Comparison of ENCODE assay signal across 19 cellular contexts in genomic region chrX:151996329-151996728, GRCh38. TPM values are rescaled to one million over a fixed set of nuclear protein-coding genes. Genes with fewer than 3 reads are reported as not detected.
DNase-seq lines count a peak whose midpoint lies in the region; TF ChIP-seq lines count a peak whose summit lies in the region.
"Had no signal": no experiment of that assay in that cellular context is flagged by ENCODE, and none has a peak within 500 bp of the region (broad histone marks: within the 10 kb centered on the region; RNA-seq: fewer than 3 reads in every experiment).

No MANE protein-coding gene starts in this region.

- H3K27ac ChIP-seq in hepatocyte, result peak overlapping the region; percentile 64
- H3K27ac ChIP-seq in tibial nerve, result no peak overlapping the region
- H3K27ac ChIP-seq: 22Rv1, A549, C4-2B, HL-60 had no signal

- no peak for TF ChIP-seq POLR2A in tibial nerve (IDR thresholded peaks at IDR 0.05)

- no peaks in the 10 kb centered on the region for H3K79me2 ChIP-seq in hepatocyte

- WGBS in hepatocyte (ENCODE audit: low lambda C conversion rate, missing lambda C conversion rate), result 63% methylated on average over 6 of the region's 6 CpGs
- WGBS in tibial nerve, 2 donors, result 55 to 66% methylated on average over 6 of the region's 6 CpGs

- H3K9me3 Mint-ChIP-seq in Caco-2 (ENCODE audit: unreplicated experiment) (no peaks in the 10 kb centered on the region), type B pancreatic cell (no peaks in the 10 kb centered on the region)
- H3K9me3 Mint-ChIP-seq: CD4-positive, alpha-beta T cell; GM23338 had no signal

- H3K9me3 ChIP-seq in Caco-2, result no peaks in the 10 kb centered on the region
- H3K9me3 ChIP-seq in hepatocyte (ENCODE audit: low read depth), result no peaks in the 10 kb centered on the region
- H3K9me3 ChIP-seq in tibial nerve, result no peaks in the 10 kb centered on the region
- H3K9me3 ChIP-seq: A549 had no signal

- no peak overlapping the region for H2AFZ ChIP-seq in hepatocyte
- H2AFZ ChIP-seq: GM23338 had no signal

- TF ChIP-seq EP300 in tibial nerve (IDR thresholded peaks at IDR 0.05), result no peak

- H3K4me2 ChIP-seq in hepatocyte, result no peak overlapping the region
- H3K4me2 ChIP-seq: A549, GM23338 had no signal

- H3K4me1 Mint-ChIP-seq in Caco-2 (ENCODE audit: low read depth, unreplicated experiment), result peaks cover 11% of the 10 kb centered on the region
- no peaks in the 10 kb centered on the region for H3K4me1 Mint-ChIP-seq in type B pancreatic cell (ENCODE audit: unreplicated experiment)
- H3K4me1 Mint-ChIP-seq: GM23338 had no signal

- CTCF ChIA-PET in Caco-2 (lab: Charles Lee), result no interaction called here

- H3K36me3 ChIP-seq in Caco-2 (ENCODE audit: control insufficient read depth, insufficient read depth, low read length) (no peaks in the 10 kb centered on the region), hepatocyte (replicated peaks; ENCODE audit: insufficient read depth, low read depth) (no peaks in the 10 kb centered on the region), tibial nerve (no peaks in the 10 kb centered on the region)

- H3K4me1 ChIP-seq in Caco-2, result peaks cover 25% of the 10 kb centered on the region
- no peaks in the 10 kb centered on the region for H3K4me1 ChIP-seq in hepatocyte (ENCODE audit: insufficient read depth)
- H3K4me1 ChIP-seq in tibial nerve, result no peaks in the 10 kb centered on the region
- H3K4me1 ChIP-seq: A549 had no signal

- no peaks in the 10 kb centered on the region for H3K27me3 Mint-ChIP-seq in Caco-2 (ENCODE audit: insufficient read depth, unreplicated experiment)
- H3K27me3 Mint-ChIP-seq in type B pancreatic cell, result no peaks in the 10 kb centered on the region
- H3K27me3 Mint-ChIP-seq: CD4-positive, alpha-beta T cell had no signal

- intact Hi-C loops in Caco-2 (cut with micrococcal nuclease; ENCODE audit: unreplicated experiment), result loop anchor here (1.0 kb wide), 2 partner anchors 22 to 32 kb away; partner anchors contain the start of gene GABRE

- H4K20me1 ChIP-seq in hepatocyte (ENCODE audit: insufficient read depth, poor library complexity, severe bottlenecking), result no peaks in the 10 kb centered on the region

- DNase-seq in Caco-2 (peak; percentile 47 to 55), hepatocyte (ENCODE audit: low spot score) (no peak), mucosa of gallbladder (ENCODE audit: low spot score) (peak; percentile 20), type B pancreatic cell (ENCODE audit: extremely low spot score, unreplicated experiment) (no peak), tibial nerve (ENCODE audit: low spot score in 2 of 2) (no peak), SK-N-DZ (ENCODE audit: low spot score) (no peak)
- DNase-seq in stimulated activated CD4-positive, alpha-beta T cell treated with anti-CD3 and anti-CD28 coated beads, Interleukin-12 subunit alpha, Interleukin-12 subunit beta, amount 100 ng/mL, for 4 hours, result no peak
- DNase-seq: AML-193; CD4-positive, alpha-beta T cell; DMS79 treated with DMSO at 0.1 percent for 48 hours; GF-D8; HCEC 1CT; IMR-90 had no signal

- H3K36me3 Mint-ChIP-seq in Caco-2 (ENCODE audit: insufficient read depth, unreplicated experiment), result no peaks in the 10 kb centered on the region
- H3K36me3 Mint-ChIP-seq in type B pancreatic cell, result no peaks in the 10 kb centered on the region

- POLR2A ChIA-PET in Caco-2 (lab: Charles Lee), result no interaction called here

- H3K4me3 ChIP-seq in Caco-2 (ENCODE audit: low read depth, low read length), result no peak overlapping the region
- H3K4me3 ChIP-seq in hepatocyte, result no peak overlapping the region
- no peak overlapping the region for H3K4me3 ChIP-seq in tibial nerve
- H3K4me3 ChIP-seq: A549, GM23338, K562 had no signal

- H3K27ac Mint-ChIP-seq in Caco-2 (ENCODE audit: unreplicated experiment), result peak overlapping the region; percentile 85
- peak overlapping the region; percentile 20 for H3K27ac Mint-ChIP-seq in type B pancreatic cell
- H3K27ac Mint-ChIP-seq: CD4-positive, alpha-beta T cell; GM23338 had no signal

- peak overlapping the region; percentile 62 for H3K4me3 Mint-ChIP-seq in Caco-2 (ENCODE audit: unreplicated experiment)
- no peak overlapping the region for H3K4me3 Mint-ChIP-seq in type B pancreatic cell
- H3K4me3 Mint-ChIP-seq: CD4-positive, alpha-beta T cell; GM23338 had no signal

- no TSS peak for BruUV-seq in Caco-2 (replicated peaks; lab: Mats Ljungman, UMichigan)

- H3K27me3 ChIP-seq in Caco-2 (replicated peaks; ENCODE audit: control insufficient read depth, insufficient read depth, low read length) (no peaks in the 10 kb centered on the region), hepatocyte (no peaks in the 10 kb centered on the region), tibial nerve (no peaks in the 10 kb centered on the region)

- no peaks in the 10 kb centered on the region for H3K9me2 ChIP-seq in hepatocyte (replicated peaks; ENCODE audit: insufficient read depth)

- TF ChIP-seq CTCF in Caco-2 (IDR thresholded peaks at IDR 0.05; ENCODE audit: insufficient read depth in 1 of 2, low read depth in 1 of 2, low read length in 1 of 2, severe bottlenecking in 1 of 2, unreplicated experiment in 1 of 2) (no peak), hepatocyte (IDR thresholded peaks at IDR 0.05; ENCODE audit: poor library complexity) (no peak), type B pancreatic cell (conservative IDR thresholded peaks at IDR 0.05) (no peak), tibial nerve (IDR thresholded peaks at IDR 0.05) (no peak)

RNA-seq across cellular contexts. Expression of gene GABRE, which starts 21.9 kb away (rescaled TPM):
- total RNA-seq in Caco-2 (2022), result 39.8 and 40.4 TPM in 2 replicates
- total RNA-seq in hepatocyte, result 15.1 and 15.5 TPM in 2 replicates
- 9.0 and 17.8 TPM in 2 replicates for polyA plus RNA-seq in hepatocyte
- total RNA-seq in mucosa of gallbladder, result 85.0 TPM
- 5.5 and 9.9 TPM in 2 replicates for total RNA-seq in type B pancreatic cell (ENCODE audit: low replicate concordance)
- total RNA-seq in tibial nerve, result 10 to 100 TPM; 14.5 to 84.6 (median 41.4) TPM
- not detected in 2 replicates for polyA plus RNA-seq in SK-N-DZ (2014; cell fraction: cytosol; rRNA removed)
- polyA plus RNA-seq in SK-N-DZ (2014; cell fraction: nucleus; rRNA removed), result 0.30 TPM in 1 of 2 replicates, not detected in the other
- total RNA-seq: CD4-positive, alpha-beta T cell had no signal

Comparison
In these comparisons a context has a peak if more than half of its experiments do, and no peak if none do; other contexts are left out.
1. DNase-seq: peak in Caco-2 (2 of 2) and mucosa of gallbladder (single experiment); none in hepatocyte (single experiment), type B pancreatic cell (single experiment), stimulated activated CD4-positive, alpha-beta T cell treated with anti-CD3 and anti-CD28 coated beads, Interleukin-12 subunit alpha, Interleukin-12 subunit beta, amount 100 ng/mL, for 4 hours (single experiment), tibial nerve (0 of 2) and SK-N-DZ (single experiment).